ENCODE assay signal across 26 cellular contexts in genomic region chr5:13763719-13764118, GRCh38.
"Had no signal": no experiment of that assay in that cellular context is flagged by ENCODE, and none has a peak within 500 bp of the region (broad histone marks: within the 10 kb centered on the region; RNA-seq: fewer than 3 reads in every experiment).

No MANE protein-coding gene starts in this region.

- H3K9ac ChIP-seq: neural progenitor cell had no signal

- H3K79me2 ChIP-seq: hepatocyte had no signal

- H3K27ac ChIP-seq: heart right ventricle, hepatocyte, neural progenitor cell, neutrophil, ovary, right atrium auricular region, skin epidermis, suprapubic skin, thoracic aorta, tibial artery, upper lobe of right lung had no signal

- ATAC-seq: heart right ventricle; natural killer cell; sciatic nerve; stimulated activated effector memory CD8-positive, alpha-beta T cell treated with anti-CD3 and anti-CD28 coated beads, Interleukin-12 subunit alpha, Interleukin-12 subunit beta, amount 100 ng/mL, for 72 hours; upper lobe of right lung had no signal

- H3K36me3 ChIP-seq: heart right ventricle, neural progenitor cell, neutrophil, ovary, right atrium auricular region, suprapubic skin, thoracic aorta, tibial artery, upper lobe of right lung had no signal

- DNase-seq: heart right ventricle; islet precursor cell; mesendoderm; naive B cell; natural killer cell; nephron progenitor cell; occipital lobe; ovary; stimulated activated CD4-positive, alpha-beta T cell treated with anti-CD3 and anti-CD28 coated beads, Interleukin-12 subunit alpha, Interleukin-12 subunit beta, amount 100 ng/mL, for 4 hours; stimulated activated CD4-positive, alpha-beta T cell treated with anti-CD3 and anti-CD28 coated beads, Interleukin-15, amount 100 ng/mL, for 24 hours; stimulated activated CD4-positive, alpha-beta T cell treated with anti-CD3 and anti-CD28 coated beads, Interleukin-2, amount 100 ng/mL, for 24 hours; stimulated activated CD4-positive, alpha-beta T cell treated with anti-CD3 and anti-CD28 coated beads, Interleukin-4, amount 100 ng/mL, for 1 hour; stimulated activated naive CD4-positive, alpha-beta T cell; tibial artery; trophoblast cell; upper lobe of right lung had no signal

- H2AFZ ChIP-seq: hepatocyte, neural progenitor cell had no signal

- H3K4me2 ChIP-seq: hepatocyte, neural progenitor cell had no signal

- H3K4me3 ChIP-seq: heart right ventricle, hepatocyte, lung, neural progenitor cell, ovary, right atrium auricular region, skin epidermis, suprapubic skin, thoracic aorta, tibial artery, upper lobe of right lung had no signal

- H3K27me3 ChIP-seq: heart right ventricle, hepatocyte, neural progenitor cell, neutrophil, ovary, right atrium auricular region, suprapubic skin, tibial artery, upper lobe of right lung had no signal

- H3K4me1 ChIP-seq: heart right ventricle, neural progenitor cell, right atrium auricular region, suprapubic skin, tibial artery, upper lobe of right lung had no signal

- H3K9me3 ChIP-seq: heart right ventricle, neutrophil, ovary, right atrium auricular region, suprapubic skin, thoracic aorta, tibial artery, upper lobe of right lung had no signal
